16 cellular contexts compared by ENCODE assay signal in the genomic region with DNA sequence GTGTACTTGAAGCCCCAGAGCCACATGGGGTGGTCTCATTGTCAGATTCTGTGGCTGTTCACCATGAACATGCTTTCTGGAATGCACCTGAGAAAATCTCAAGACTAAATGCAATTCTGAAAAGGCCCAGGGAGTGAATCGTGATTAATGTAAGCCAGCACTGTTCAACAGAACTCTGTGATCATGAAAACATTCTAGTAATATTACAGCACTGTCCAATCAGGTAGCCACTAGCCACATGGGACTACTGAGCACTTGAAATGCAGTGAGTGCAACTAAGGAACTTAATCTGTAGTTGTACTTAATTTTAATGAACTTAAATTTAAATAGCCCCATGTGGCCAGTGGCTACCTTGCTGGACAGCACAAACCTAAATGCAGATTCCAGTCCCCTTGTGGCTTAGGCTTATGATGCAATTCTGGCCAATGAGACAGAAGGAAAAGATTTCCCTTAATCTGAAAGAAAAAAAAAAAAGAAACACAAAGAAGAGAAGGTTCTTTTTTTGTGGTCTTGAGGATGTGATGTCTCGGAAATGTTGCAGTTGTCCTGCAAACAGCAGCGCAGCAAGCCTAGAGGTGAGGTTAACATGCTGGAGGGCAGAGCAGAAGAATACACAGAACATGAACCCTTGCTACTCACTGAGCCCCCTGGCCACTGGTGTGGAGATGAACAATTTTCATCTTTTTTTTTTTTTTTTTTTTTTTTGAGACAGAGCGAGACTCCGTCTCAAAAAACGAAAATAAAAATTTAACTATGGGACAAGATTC. TPM values are rescaled to one million over a fixed set of nuclear protein-coding genes. Genes with fewer than 3 reads are reported as not detected.
A peak's percentile ranks its signal among the peaks of the same experiment; 100 is the strongest.
DNase-seq lines count a peak whose midpoint lies in the region; ATAC-seq lines count a peak whose summit lies in the region.
"Had no signal": no experiment of that assay in that cellular context is flagged by ENCODE, and none has a peak within 500 bp of the region (broad histone marks: within the 10 kb centered on the region; RNA-seq: fewer than 3 reads in every experiment).

No MANE protein-coding gene starts in this region.

- no peak overlapping the region for H3K9ac ChIP-seq in GM23248

- no peak overlapping the region for H2AFZ ChIP-seq in GM23248

- POLR2A ChIA-PET in activated CD8-positive, alpha-beta T cell treated with anti-CD3 and anti-CD28 coated beads, Interleukin-2, amount 10 ng/mL, durations not matched to agents 7 days and 5 days (lab: Charles Lee) = no interaction called here

- DNase-seq in activated CD8-positive, alpha-beta memory T cell treated with anti-CD3 and anti-CD28 coated beads, Interleukin-2, amount 10 ng/mL, durations not matched to agents 7 days and 5 days = no peak
- DNase-seq in activated CD8-positive, alpha-beta memory T cell treated with anti-CD3 and anti-CD28 coated beads, Interleukin-2, amount 50 U/mL, for 48 hours = no peak
- DNase-seq in GM23248 (peak; percentile 32), renal cortical epithelial cell (ENCODE audit: low read depth) (peak; percentile 22), DMS153 (lab: John Stamatoyannopoulos, UW) (no peak)
- peak; percentile 30 for DNase-seq in activated CD8-positive, alpha-beta T cell treated with anti-CD3 and anti-CD28 coated beads, Interleukin-2, amount 10 ng/mL, durations not matched to agents 7 days and 5 days
- DNase-seq: activated CD8-positive, alpha-beta memory T cell treated with anti-CD3 and anti-CD28 coated beads, Interleukin-2, amount 50 U/mL, for 4 hours; H9; NCI-H1930; NCI-H446 treated with DMSO at 0.1 percent for 48 hours; stimulated activated CD4-positive, alpha-beta T cell treated with anti-CD3 and anti-CD28 coated beads, Interleukin-15, amount 100 ng/mL, for 24 hours; stimulated activated naive B cell treated with anti-CD40 and anti-IgM and Interleukin-4, amounts not matched to agents 10 μg/mL and 1 μg/mL and 100 μg/mL, for 72 hours; upper lobe of right lung had no signal

- no peak overlapping the region for H3K4me2 ChIP-seq in GM23248 (ENCODE audit: unreplicated experiment)

- no peaks in the 10 kb centered on the region for H3K27me3 ChIP-seq in GM23248 (replicated peaks; ENCODE audit: insufficient read depth)
- H3K27me3 ChIP-seq: upper lobe of right lung had no signal

- 95 to 97% methylated on average over 6 of the region's 6 CpGs for WGBS in GM23248 (ENCODE audit: low coverage in 1 of 2, low lambda C conversion rate in 2 of 2, missing lambda C conversion rate in 2 of 2), 2 experiments

- CTCF ChIA-PET in activated CD8-positive, alpha-beta memory T cell treated with anti-CD3 and anti-CD28 coated beads, Interleukin-2, amount 10 ng/mL, durations not matched to agents 7 days and 5 days (lab: Charles Lee) = interaction anchor here (1.0 to 1.5 kb wide), 10 partner anchors 10 to 241 kb away, joined by 3 to 11 read pairs (median 4); no protein-coding TSS in a partner anchor
- CTCF ChIA-PET in activated CD8-positive, alpha-beta T cell treated with anti-CD3 and anti-CD28 coated beads, Interleukin-2, amount 10 ng/mL, durations not matched to agents 7 days and 5 days (lab: Charles Lee) = interaction anchor here (0.7 to 1.8 kb wide), 16 partner anchors 8 to 279 kb away, joined by 3 to 23 read pairs (median 4); a partner anchor contains a TSS

- H3K79me2 ChIP-seq in GM23248 (ENCODE audit: insufficient read depth) = peaks cover 88% of the 10 kb centered on the region

- H3K4me3 ChIP-seq in GM23248 = no peak overlapping the region
- H3K4me3 ChIP-seq: upper lobe of right lung had no signal

- peaks cover 12% of the 10 kb centered on the region for H3K36me3 Mint-ChIP-seq in activated CD8-positive, alpha-beta memory T cell treated with anti-CD3 and anti-CD28 coated beads, Interleukin-2, amount 10 ng/mL, durations not matched to agents 7 days and 5 days
- H3K36me3 Mint-ChIP-seq in activated CD8-positive, alpha-beta T cell treated with anti-CD3 and anti-CD28 coated beads, Interleukin-2, amount 10 ng/mL, durations not matched to agents 7 days and 5 days (ENCODE audit: low read depth) = peaks cover 9% of the 10 kb centered on the region

- 0 out of 2 replicates have a peak, but pooled peaks cover 11% of the 10 kb centered on the region for H3K4me1 ChIP-seq in GM23248 (ENCODE audit: insufficient read depth)

- no peaks in the 10 kb centered on the region for H3K9me2 ChIP-seq in GM23248 (ENCODE audit: insufficient read depth)

- H3K27me3 Mint-ChIP-seq in activated CD8-positive, alpha-beta memory T cell treated with anti-CD3 and anti-CD28 coated beads, Interleukin-2, amount 10 ng/mL, durations not matched to agents 7 days and 5 days = no peaks in the 10 kb centered on the region
- no peaks in the 10 kb centered on the region for H3K27me3 Mint-ChIP-seq in activated CD8-positive, alpha-beta T cell treated with anti-CD3 and anti-CD28 coated beads, Interleukin-2, amount 10 ng/mL, durations not matched to agents 7 days and 5 days (ENCODE audit: low read depth)
- H3K27me3 Mint-ChIP-seq: stimulated activated naive B cell treated with anti-CD40 and anti-IgM and Interleukin-4, amounts not matched to agents 10 μg/mL and 1 μg/mL and 100 μg/mL, for 72 hours had no signal

- H3K27ac Mint-ChIP-seq in activated CD8-positive, alpha-beta memory T cell treated with anti-CD3 and anti-CD28 coated beads, Interleukin-2, amount 10 ng/mL, durations not matched to agents 7 days and 5 days = peak overlapping the region; percentile 32
- H3K27ac Mint-ChIP-seq in activated CD8-positive, alpha-beta T cell treated with anti-CD3 and anti-CD28 coated beads, Interleukin-2, amount 10 ng/mL, durations not matched to agents 7 days and 5 days = no peak overlapping the region
- H3K27ac Mint-ChIP-seq: WTC11 had no signal

- no peak overlapping the region for H3K4me3 Mint-ChIP-seq in activated CD8-positive, alpha-beta memory T cell treated with anti-CD3 and anti-CD28 coated beads, Interleukin-2, amount 10 ng/mL, durations not matched to agents 7 days and 5 days
- H3K4me3 Mint-ChIP-seq in activated CD8-positive, alpha-beta T cell treated with anti-CD3 and anti-CD28 coated beads, Interleukin-2, amount 10 ng/mL, durations not matched to agents 7 days and 5 days = no peak overlapping the region
- H3K4me3 Mint-ChIP-seq: H9; stimulated activated naive B cell treated with anti-CD40 and anti-IgM and Interleukin-4, amounts not matched to agents 10 μg/mL and 1 μg/mL and 100 μg/mL, for 72 hours; WTC11 had no signal

- H4K20me1 ChIP-seq in GM23248 (ENCODE audit: insufficient read depth) = 0 out of 2 replicates have a peak, but pooled peaks cover 4% of the 10 kb centered on the region

- H3K27ac ChIP-seq in GM23248 = no peak overlapping the region
- H3K27ac ChIP-seq: upper lobe of right lung had no signal

- no peaks in the 10 kb centered on the region for H3K36me3 ChIP-seq in GM23248 (ENCODE audit: low read depth)
- H3K36me3 ChIP-seq: upper lobe of right lung had no signal

- H3F3A ChIP-seq in GM23248 (ENCODE audit: insufficient read depth) = no peaks in the 10 kb centered on the region; the same call in 1 of the 2 replicates

- H3K4me1 Mint-ChIP-seq in activated CD8-positive, alpha-beta memory T cell treated with anti-CD3 and anti-CD28 coated beads, Interleukin-2, amount 10 ng/mL, durations not matched to agents 7 days and 5 days = peaks cover 38% of the 10 kb centered on the region
- peaks cover 45% of the 10 kb centered on the region for H3K4me1 Mint-ChIP-seq in activated CD8-positive, alpha-beta T cell treated with anti-CD3 and anti-CD28 coated beads, Interleukin-2, amount 10 ng/mL, durations not matched to agents 7 days and 5 days (ENCODE audit: low read depth)

- peak; percentile 42 for ATAC-seq in activated CD8-positive, alpha-beta memory T cell treated with anti-CD3 and anti-CD28 coated beads, Interleukin-2, amount 10 ng/mL, durations not matched to agents 7 days and 5 days
- ATAC-seq in activated CD8-positive, alpha-beta T cell treated with anti-CD3 and anti-CD28 coated beads, Interleukin-2, amount 10 ng/mL, durations not matched to agents 7 days and 5 days = no peak
- ATAC-seq in GM21717 (IDR thresholded peaks at IDR 0.05; ENCODE audit: unreplicated experiment) (no peak), GM21528 (IDR thresholded peaks at IDR 0.05; ENCODE audit: low FRiP score, unreplicated experiment) (no peak)
- ATAC-seq: WTC11 had no signal

- in situ Hi-C loops in GM23248 (cut with MboI) = no loop called here

- H3K9me3 ChIP-seq in GM23248 (ENCODE audit: low read depth) = no peaks in the 10 kb centered on the region

- H3K9me3 Mint-ChIP-seq in activated CD8-positive, alpha-beta memory T cell treated with anti-CD3 and anti-CD28 coated beads, Interleukin-2, amount 10 ng/mL, durations not matched to agents 7 days and 5 days (ENCODE audit: low read depth) = peaks cover 3% of the 10 kb centered on the region
- peaks cover 4% of the 10 kb centered on the region for H3K9me3 Mint-ChIP-seq in activated CD8-positive, alpha-beta T cell treated with anti-CD3 and anti-CD28 coated beads, Interleukin-2, amount 10 ng/mL, durations not matched to agents 7 days and 5 days (ENCODE audit: insufficient read depth)

RNA-seq across cellular contexts. Expression of a gene that starts 48.2 kb away (rescaled TPM):
- total RNA-seq in activated CD8-positive, alpha-beta memory T cell treated with anti-CD3 and anti-CD28 coated beads, Interleukin-2, amount 10 ng/mL, durations not matched to agents 7 days and 5 days = 10 to 100 TPM; 21.3 to 24.2 TPM
- 8.1 and 17.8 TPM in 2 replicates for total RNA-seq in GM23248 (2014; rRNA removed; shearing (Covaris generic))
- 24.8 and 26.1 TPM in 2 replicates for polyA plus RNA-seq in GM23248 (2016; fragmentation: Nextera tagmentation; extraction: Ambion mirVana)
- total RNA-seq in activated CD8-positive, alpha-beta T cell treated with anti-CD3 and anti-CD28 coated beads, Interleukin-2, amount 10 ng/mL, durations not matched to agents 7 days and 5 days = 10 to 100 TPM; 23.3 to 27.8 TPM
- total RNA-seq in renal cortical epithelial cell = 6.6 and 13.5 TPM in 2 replicates

Comparison
In these comparisons a context has a peak if more than half of its experiments do, and no peak if none do; other contexts are left out.
1. DNase-seq: peak in GM23248 (single experiment), activated CD8-positive, alpha-beta T cell treated with anti-CD3 and anti-CD28 coated beads, Interleukin-2, amount 10 ng/mL, durations not matched to agents 7 days and 5 days (single experiment) and renal cortical epithelial cell (single experiment); none in activated CD8-positive, alpha-beta memory T cell treated with anti-CD3 and anti-CD28 coated beads, Interleukin-2, amount 10 ng/mL, durations not matched to agents 7 days and 5 days (single experiment), activated CD8-positive, alpha-beta memory T cell treated with anti-CD3 and anti-CD28 coated beads, Interleukin-2, amount 50 U/mL, for 48 hours (single experiment) and DMS153 (single experiment).